Comparison of ENCODE assay signal across 8 cellular contexts in the genomic region with DNA sequence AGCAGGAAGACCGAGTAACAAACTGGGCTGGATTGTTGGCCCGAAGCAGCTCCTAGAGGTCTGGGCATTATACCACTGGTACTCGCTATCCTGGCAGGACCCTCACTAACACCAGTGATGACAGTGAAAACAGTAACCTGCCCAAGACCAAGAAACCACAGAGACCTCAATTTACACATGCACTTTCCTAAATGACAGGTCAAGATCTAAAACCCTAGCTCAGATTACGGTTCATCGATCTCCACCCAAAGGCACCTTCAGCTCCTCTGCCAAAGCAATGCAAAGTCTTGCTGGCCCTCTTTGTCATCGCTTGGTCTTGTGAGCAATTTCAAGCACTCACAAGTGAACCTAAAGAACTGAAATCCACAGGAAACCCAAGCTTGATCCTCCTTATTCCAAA. TPM values are rescaled to one million over a fixed set of nuclear protein-coding genes. Genes with fewer than 3 reads are reported as not detected.
DNase-seq lines count a peak whose midpoint lies in the region; FAIRE-seq and TF ChIP-seq lines count a peak whose summit lies in the region.

No MANE protein-coding gene starts in this region.

- no peak for TF ChIP-seq RAD21 in liver (IDR thresholded peaks at IDR 0.05)

- TF ChIP-seq POLR2A in transverse colon (IDR thresholded peaks at IDR 0.05): no peak

- 88% methylated on average over 6 of the region's 6 CpGs for WGBS in liver
- WGBS in transverse colon (ENCODE audit: low coverage in 1 of 2), 2 donors: 77 to 80% methylated on average over 2 to 6 of the region's 6 CpGs

- H3K27ac Mint-ChIP-seq in activated naive CD4-positive, alpha-beta T cell treated with anti-CD3 and anti-CD28 coated beads, Interleukin-2, amount 50 U/mL, for 24 hours: peak overlapping the region; percentile 93
- H3K27ac Mint-ChIP-seq in astrocyte (ENCODE audit: unreplicated experiment): peak overlapping the region; percentile 56

- H4K20me1 ChIP-seq in astrocyte (ENCODE audit: insufficient read depth, low read length): peaks cover 50% of the 10 kb centered on the region

- H3K4me3 Mint-ChIP-seq in activated naive CD4-positive, alpha-beta T cell treated with anti-CD3 and anti-CD28 coated beads, Interleukin-2, amount 50 U/mL, for 24 hours: peak overlapping the region; percentile 93
- H3K4me3 Mint-ChIP-seq in astrocyte (ENCODE audit: unreplicated experiment): peak overlapping the region; percentile 98

- H3K9me3 ChIP-seq in astrocyte (ENCODE audit: insufficient read depth, low read depth, low read length) (no peaks in the 10 kb centered on the region), liver (ENCODE audit: control insufficient read depth in 4 of 4, low read length in 3 of 4) (no peaks in the 10 kb centered on the region), transverse colon (no peaks in the 10 kb centered on the region)

- no peaks in the 10 kb centered on the region for H3K27me3 ChIP-seq in astrocyte (ENCODE audit: insufficient read depth, low read length)
- no peaks in the 10 kb centered on the region for H3K27me3 ChIP-seq in liver (ENCODE audit: control insufficient read depth in 4 of 4, insufficient read depth in 4 of 4, low read length in 3 of 4)
- no peaks in the 10 kb centered on the region for H3K27me3 ChIP-seq in transverse colon

- no peak for DNase-seq in activated naive CD4-positive, alpha-beta T cell treated with Interleukin-2 at 50 U/mL for 16 hours
- DNase-seq in astrocyte (ENCODE audit: low read depth) (no peak), transverse colon (no peak), SW 1271 (lab: John Stamatoyannopoulos, UW) (no peak), iPS-NIHi7 (ENCODE audit: extremely low spot score) (no peak), cerebellum (ENCODE audit: low spot score) (no peak)

- peaks cover 59% of the 10 kb centered on the region for H3K79me2 ChIP-seq in astrocyte (ENCODE audit: insufficient read depth, low read length)

- peaks cover 55% of the 10 kb centered on the region for H3K4me1 Mint-ChIP-seq in activated naive CD4-positive, alpha-beta T cell treated with anti-CD3 and anti-CD28 coated beads, Interleukin-2, amount 50 U/mL, for 24 hours
- H3K4me1 Mint-ChIP-seq in astrocyte (ENCODE audit: low read depth, unreplicated experiment): peaks cover 20% of the 10 kb centered on the region

- FAIRE-seq in astrocyte (lab: Jason Lieb, UNC): no peak

- H3K36me3 ChIP-seq in astrocyte (ENCODE audit: insufficient read depth, low read length): peaks cover 18% of the 10 kb centered on the region
- H3K36me3 ChIP-seq in liver (ENCODE audit: control insufficient read depth in 4 of 4, insufficient read depth in 3 of 4, low read depth in 1 of 4, low read length in 3 of 4): peaks cover 9 to 19% (median 18%) of the 10 kb centered on the region in 4 donors
- H3K36me3 ChIP-seq in transverse colon: peaks cover 0 to 13% (median 7%) of the 10 kb centered on the region in 4 donors

- peak overlapping the region; percentile 97 for H3K4me2 ChIP-seq in astrocyte (ENCODE audit: low read length)

- H3K9ac ChIP-seq in astrocyte (ENCODE audit: low read length) (peak overlapping the region; percentile 84), liver (ENCODE audit: low read depth in 1 of 2, low read length in 2 of 2) (no peak overlapping the region)

- no peaks in the 10 kb centered on the region for H3K9me3 Mint-ChIP-seq in activated naive CD4-positive, alpha-beta T cell treated with anti-CD3 and anti-CD28 coated beads, Interleukin-2, amount 50 U/mL, for 24 hours
- H3K9me3 Mint-ChIP-seq in astrocyte (ENCODE audit: unreplicated experiment): no peaks in the 10 kb centered on the region

- H3K27ac ChIP-seq in astrocyte (ENCODE audit: low read depth, low read length) (no peak overlapping the region), liver (ENCODE audit: low read depth in 1 of 2, low read length in 2 of 2) (no peak overlapping the region), transverse colon (peak overlapping the region; percentile 94 to 99 (median 97))

- TF ChIP-seq CTCF in astrocyte (IDR thresholded peaks at IDR 0.05; ENCODE audit: insufficient read depth, low read depth, low read length): no peak
- no peak for TF ChIP-seq CTCF in liver (IDR thresholded peaks at IDR 0.05; ENCODE audit: low read depth, low read length, missing input control)
- TF ChIP-seq CTCF in transverse colon (IDR thresholded peaks at IDR 0.05): no peak

- no peak for TF ChIP-seq EP300 in transverse colon (IDR thresholded peaks at IDR 0.05; ENCODE audit: low read depth)

- in situ Hi-C loops in transverse colon (cut with MboI; ENCODE audit: low pct_ligation_motif_present in 1 of 4, low pct_unique_long_range_greater_than_20kb in 1 of 4, low sequenced_read_pairs in 3 of 4): no loop called here

- no peaks in the 10 kb centered on the region for H3K27me3 Mint-ChIP-seq in activated naive CD4-positive, alpha-beta T cell treated with anti-CD3 and anti-CD28 coated beads, Interleukin-2, amount 50 U/mL, for 24 hours
- no peaks in the 10 kb centered on the region for H3K27me3 Mint-ChIP-seq in astrocyte (ENCODE audit: low read depth, unreplicated experiment)

- H3K36me3 Mint-ChIP-seq in activated naive CD4-positive, alpha-beta T cell treated with anti-CD3 and anti-CD28 coated beads, Interleukin-2, amount 50 U/mL, for 24 hours: peaks cover 8% of the 10 kb centered on the region
- peaks cover 8% of the 10 kb centered on the region for H3K36me3 Mint-ChIP-seq in astrocyte (ENCODE audit: low read depth, unreplicated experiment)

- intact Hi-C loops in transverse colon (cut with DNase I; ENCODE audit: low total_unique reads): no loop called here

- H2AFZ ChIP-seq in astrocyte (ENCODE audit: low read depth, low read length): no peak overlapping the region

- peaks cover 22% of the 10 kb centered on the region for H3K4me1 ChIP-seq in astrocyte (ENCODE audit: insufficient read depth, low read length)
- H3K4me1 ChIP-seq in liver (ENCODE audit: control insufficient read depth in 4 of 4, insufficient read depth in 4 of 4, low read length in 3 of 4): peaks cover 4 to 37% (median 26%) of the 10 kb centered on the region in 4 donors
- H3K4me1 ChIP-seq in transverse colon: peaks cover 19 to 35% (median 30%) of the 10 kb centered on the region in 4 donors

- H3K4me3 ChIP-seq in astrocyte (ENCODE audit: insufficient read depth, low read depth, low read length) (peak overlapping the region; percentile 81), liver (ENCODE audit: low read depth in 1 of 3, low read length in 3 of 3) (peak overlapping the region in 2 of 3 donors; percentile 5 to 82), transverse colon (peak overlapping the region in 1 of 4 donors; percentile 88)

TF ChIP-seq in liver, 16 proteins besides CTCF, POLR2A, EP300 and RAD21 (continues in another document):
- TF ChIP-seq NR2F2 (IDR thresholded peaks at IDR 0.05) (no peak), TAF1 (conservative IDR thresholded peaks at IDR 0.05) (no peak)
- TF ChIP-seq, protein P1, sequence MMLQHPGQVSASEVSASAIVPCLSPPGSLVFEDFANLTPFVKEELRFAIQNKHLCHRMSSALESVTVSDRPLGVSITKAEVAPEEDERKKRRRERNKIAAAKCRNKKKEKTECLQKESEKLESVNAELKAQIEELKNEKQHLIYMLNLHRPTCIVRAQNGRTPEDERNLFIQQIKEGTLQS (IDR thresholded peaks at IDR 0.05): no peak
- TF ChIP-seq, protein P2, sequence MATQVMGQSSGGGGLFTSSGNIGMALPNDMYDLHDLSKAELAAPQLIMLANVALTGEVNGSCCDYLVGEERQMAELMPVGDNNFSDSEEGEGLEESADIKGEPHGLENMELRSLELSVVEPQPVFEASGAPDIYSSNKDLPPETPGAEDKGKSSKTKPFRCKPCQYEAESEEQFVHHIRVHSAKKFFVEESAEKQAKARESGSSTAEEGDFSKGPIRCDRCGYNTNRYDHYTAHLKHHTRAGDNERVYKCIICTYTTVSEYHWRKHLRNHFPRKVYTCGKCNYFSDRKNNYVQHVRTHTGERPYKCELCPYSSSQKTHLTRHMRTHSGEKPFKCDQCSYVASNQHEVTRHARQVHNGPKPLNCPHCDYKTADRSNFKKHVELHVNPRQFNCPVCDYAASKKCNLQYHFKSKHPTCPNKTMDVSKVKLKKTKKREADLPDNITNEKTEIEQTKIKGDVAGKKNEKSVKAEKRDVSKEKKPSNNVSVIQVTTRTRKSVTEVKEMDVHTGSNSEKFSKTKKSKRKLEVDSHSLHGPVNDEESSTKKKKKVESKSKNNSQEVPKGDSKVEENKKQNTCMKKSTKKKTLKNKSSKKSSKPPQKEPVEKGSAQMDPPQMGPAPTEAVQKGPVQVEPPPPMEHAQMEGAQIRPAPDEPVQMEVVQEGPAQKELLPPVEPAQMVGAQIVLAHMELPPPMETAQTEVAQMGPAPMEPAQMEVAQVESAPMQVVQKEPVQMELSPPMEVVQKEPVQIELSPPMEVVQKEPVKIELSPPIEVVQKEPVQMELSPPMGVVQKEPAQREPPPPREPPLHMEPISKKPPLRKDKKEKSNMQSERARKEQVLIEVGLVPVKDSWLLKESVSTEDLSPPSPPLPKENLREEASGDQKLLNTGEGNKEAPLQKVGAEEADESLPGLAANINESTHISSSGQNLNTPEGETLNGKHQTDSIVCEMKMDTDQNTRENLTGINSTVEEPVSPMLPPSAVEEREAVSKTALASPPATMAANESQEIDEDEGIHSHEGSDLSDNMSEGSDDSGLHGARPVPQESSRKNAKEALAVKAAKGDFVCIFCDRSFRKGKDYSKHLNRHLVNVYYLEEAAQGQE (IDR thresholded peaks at IDR 0.05): no peak

RNA-seq across cellular contexts. Expression of a gene that starts 1.5 kb away (rescaled TPM):
- total RNA-seq in astrocyte (54.4 and 58.2 TPM in 2 replicates), liver (10 to 100 TPM; 18.2 to 21.5 TPM), transverse colon (10 to 100 TPM; 15.3 to 63.5 (median 23.5) TPM), cerebellum (131 TPM)
- polyA plus RNA-seq in liver: 1 to 10 TPM; 2.4 to 9.0 TPM

RNA-seq across cellular contexts. Expression of a gene that starts 27.3 kb away (rescaled TPM):
- total RNA-seq in astrocyte: 12.4 and 13.7 TPM in 2 replicates
- total RNA-seq in liver: 1 to 10 TPM; 5.7 to 10.0 TPM
- 1 to 10 TPM; 6.2 to 8.6 TPM for polyA plus RNA-seq in liver
- total RNA-seq in transverse colon: 10 to 100 TPM; 22.1 to 97.3 (median 37.5) TPM
- 6.9 TPM for total RNA-seq in cerebellum

RNA-seq across cellular contexts. Expression of a gene that starts 45.3 kb away (rescaled TPM):
- total RNA-seq in astrocyte (166 and 191 TPM in 2 replicates), liver (100 to 1,000 TPM; 121 to 137 TPM), transverse colon (100 to 1,000 TPM; 137 to 169 (median 159) TPM), cerebellum (73.9 TPM)
- 100 to 1,000 TPM; 200 to 279 TPM for polyA plus RNA-seq in liver

RNA-seq across cellular contexts. Expression of a gene that starts 49.7 kb away (rescaled TPM):
- total RNA-seq in astrocyte: 68.2 and 73.7 TPM in 2 replicates
- 1 to 10 TPM; 1.2 to 2.2 TPM for total RNA-seq in liver
- 1 to 10 TPM; 1.3 to 3.2 TPM for polyA plus RNA-seq in liver
- 10 to 100 TPM in 3 of 4 donors, 1 to 10 TPM in 1; 9.1 to 41.9 (median 12.2) TPM for total RNA-seq in transverse colon
- total RNA-seq in cerebellum: 6.4 TPM

RNA-seq across cellular contexts. Expression of a gene that starts 55.7 kb away (rescaled TPM):
- total RNA-seq in astrocyte (954 and 1,087 TPM in 2 replicates), liver (100 to 1,000 TPM; 284 to 797 TPM), transverse colon (1,000 to 10,000 TPM in 1 of 4 donors, 100 to 1,000 TPM in 3; 386 to 1,109 (median 710) TPM), cerebellum (723 TPM)
- polyA plus RNA-seq in liver: 100 to 1,000 TPM; 552 to 740 TPM

Comparison
In these comparisons a context has a peak if more than half of its experiments do, and no peak if none do; other contexts are left out.
1. H3K27ac ChIP-seq: peak in transverse colon (4 of 4); none in astrocyte (single experiment) and liver (0 of 2).